ENCODE assay signal across 24 cellular contexts in the genomic region with DNA sequence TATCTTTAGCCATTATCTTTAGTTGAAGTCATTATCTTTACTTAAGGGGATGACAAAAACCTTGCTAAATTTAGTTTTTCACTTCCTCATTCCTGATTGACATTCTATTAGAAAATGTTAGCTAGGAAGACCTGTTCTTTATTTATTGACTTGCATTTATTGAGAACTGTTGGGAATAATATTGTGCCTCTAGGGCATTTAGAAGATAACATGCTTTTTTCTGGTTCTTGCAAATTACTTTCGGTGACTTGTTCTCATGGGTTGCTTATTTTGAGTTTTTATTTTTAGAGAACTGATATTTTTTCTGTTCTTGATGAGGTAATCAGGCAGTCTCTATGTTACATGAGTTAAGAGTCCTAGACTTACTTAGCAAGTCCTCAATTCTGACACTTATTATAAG. TPM values are rescaled to one million over a fixed set of nuclear protein-coding genes. Genes with fewer than 3 reads are reported as not detected.
DNase-seq lines count a peak whose midpoint lies in the region; ATAC-seq, FAIRE-seq and TF ChIP-seq lines count a peak whose summit lies in the region.
"Had no signal": no experiment of that assay in that cellular context is flagged by ENCODE, and none has a peak within 500 bp of the region (broad histone marks: within the 10 kb centered on the region; RNA-seq: fewer than 3 reads in every experiment).

No MANE protein-coding gene starts in this region.

- no peak for FAIRE-seq in GM12891 (lab: Jason Lieb, UNC)
- peak; percentile 26 for FAIRE-seq in pancreas (lab: Jason Lieb, UNC)
- FAIRE-seq: G401.6 had no signal

- no peak for ATAC-seq in pancreas
- ATAC-seq in GM21529 (IDR thresholded peaks at IDR 0.05; ENCODE audit: unreplicated experiment) = no peak
- ATAC-seq: stimulated activated memory B cell treated with anti-CD40 and anti-IgM and Interleukin-4, amounts not matched to agents 10 μg/mL and 1 μg/mL and 100 μg/mL, for 72 hours had no signal

- 73 to 80% methylated on average over 1 of the region's 1 CpG for WGBS in pancreas, 2 donors
- whole genome bisulfite sequencing in adrenal gland, 4 donors = 63 to 73% (median 67%) methylated on average over 1 of the region's 1 CpG

- no peak for DNase-seq in GM12891 (ENCODE audit: insufficient read length, low spot score)
- DNase-seq in GM20000 (ENCODE audit: low spot score) = peak; percentile 36
- peak; percentile 67 for DNase-seq in MV-4-11 (lab: John Stamatoyannopoulos, UW)
- no peak for DNase-seq in pancreas
- no peak for DNase-seq in putamen (ENCODE audit: low spot score)
- no peak for DNase-seq in adrenal gland
- no peak for DNase-seq in dedifferentiated amniotic fluid mesenchymal stem cell (ENCODE audit: extremely low spot score)
- DNase-seq: activated CD4-positive, alpha-beta T cell treated with anti-CD3 and anti-CD28 coated beads, Interleukin-2, amount 50 U/mL, for 1 hour; brain microvascular endothelial cell; CD4-positive, alpha-beta T cell; colonic mucosa; DMS153; H7; left lung; NCI-H1436; NCI-H2171 treated with DMSO at 0.1 percent for 48 hours; NCI-H526; posterior cingulate gyrus; SHP77; T-helper 1 cell; transverse colon had no signal

- H3K4me1 ChIP-seq in pancreas (no peaks in the 10 kb centered on the region), adrenal gland (replicated peaks in 1 of 2) (peaks cover 0 to 22% of the 10 kb centered on the region in 2 donors)
- H3K4me1 ChIP-seq: colonic mucosa had no signal

- TF ChIP-seq POLR2A in GM12891 (IDR thresholded peaks at IDR 0.05; ENCODE audit: low read depth, low read length) (no peak), adrenal gland (IDR thresholded peaks at IDR 0.05) (no peak)

- no peak overlapping the region for H3K4me3 ChIP-seq in pancreas
- no peak overlapping the region for H3K4me3 ChIP-seq in adrenal gland
- H3K4me3 ChIP-seq: colonic mucosa, left lung, transverse colon had no signal

- TF ChIP-seq CTCF in GM20000 (IDR thresholded peaks at IDR 0.05; ENCODE audit: extremely low read depth, missing control alignments) (no peak), pancreas (IDR thresholded peaks at IDR 0.05) (no peak), adrenal gland (IDR thresholded peaks at IDR 0.05) (no peak)

- H3K27me3 ChIP-seq in pancreas (no peaks in the 10 kb centered on the region), adrenal gland (no peaks in the 10 kb centered on the region)
- H3K27me3 ChIP-seq: brain microvascular endothelial cell, colonic mucosa, left lung, transverse colon had no signal

- H3K9me3 ChIP-seq in pancreas (no peaks in the 10 kb centered on the region), adrenal gland (replicated peaks in 1 of 3) (no peaks in the 10 kb centered on the region)
- H3K9me3 ChIP-seq: colonic mucosa, left lung, transverse colon had no signal

- H3K27ac ChIP-seq in pancreas (no peak overlapping the region), adrenal gland (no peak overlapping the region)
- H3K27ac ChIP-seq: brain microvascular endothelial cell had no signal

- intact Hi-C loops in pancreas (cut with DNase I) = no loop called here
- intact Hi-C loops in adrenal gland (cut with DNase I) = no loop called here

- no peaks in the 10 kb centered on the region for H3K36me3 ChIP-seq in pancreas
- H3K36me3 ChIP-seq in adrenal gland (replicated peaks in 1 of 2) = peaks cover 0 to 28% of the 10 kb centered on the region in 2 donors
- H3K36me3 ChIP-seq: brain microvascular endothelial cell, colonic mucosa, transverse colon had no signal

TF ChIP-seq in GM12891, 5 proteins besides CTCF, POLR2A, EP300 and RAD21:
- TF ChIP-seq PAX5 (IDR thresholded peaks at IDR 0.05; ENCODE audit: insufficient read depth, low read length, severe bottlenecking) = no peak
- peak; percentile 73 for TF ChIP-seq SPI1 (IDR thresholded peaks at IDR 0.05; ENCODE audit: low read depth, low read length)

RNA-seq across cellular contexts. Expression of gene CTDSPL, which starts 48.3 kb away (rescaled TPM):
- not detected for polyA plus RNA-seq in GM12891 (2012; ENCODE audit: low read depth, missing spikeins)
- total RNA-seq in pancreas (10 to 100 TPM; 14.2 to 34.8 (median 17.8) TPM), adrenal gland (10 to 100 TPM in 7 of 8 donors, 1 to 10 TPM in 1; 9.7 to 27.7 (median 18.6) TPM)
- polyA plus RNA-seq in pancreas (10 to 100 TPM in 1 of 2 donors, 1 to 10 TPM in 1; 8.4 to 14.8 TPM), adrenal gland (10 to 100 TPM in 2 of 3 donors, 1 to 10 TPM in 1; 6.4 to 12.7 (median 10.9) TPM)

Comparison
In these comparisons a context has a peak if more than half of its experiments do, and no peak if none do; other contexts are left out.
1. DNase-seq: peak in GM20000 (single experiment) and MV-4-11 (single experiment); none in GM12891 (single experiment), pancreas (0 of 6), putamen (single experiment), adrenal gland (0 of 7) and dedifferentiated amniotic fluid mesenchymal stem cell (single experiment).